9 cellular contexts compared by ENCODE assay signal in the genomic region with DNA sequence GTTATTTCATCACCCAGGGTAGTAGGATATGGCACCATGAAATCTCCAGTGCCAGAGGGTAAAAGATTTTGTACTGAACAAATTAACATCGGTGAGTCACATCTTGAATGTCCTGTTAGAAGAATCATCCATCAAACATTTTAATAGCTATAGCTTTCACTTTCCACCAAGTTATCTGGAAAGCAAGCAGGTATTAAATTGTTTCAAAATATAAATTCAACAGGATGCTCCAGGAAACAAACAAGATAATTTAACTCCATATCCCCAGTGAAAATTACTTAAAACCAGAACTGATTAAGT. TPM values are rescaled to one million over a fixed set of nuclear protein-coding genes. Genes with fewer than 3 reads are reported as not detected.
DNase-seq lines count a peak whose midpoint lies in the region; ATAC-seq and TF ChIP-seq lines count a peak whose summit lies in the region.
"Had no signal": no experiment of that assay in that cellular context is flagged by ENCODE, and none has a peak within 500 bp of the region (broad histone marks: within the 10 kb centered on the region; RNA-seq: fewer than 3 reads in every experiment).

No MANE protein-coding gene starts in this region.

- peaks cover 70 to 80% (median 76%) of the 10 kb centered on the region in 3 donors for H3K4me1 Mint-ChIP-seq in CD8-positive, alpha-beta memory T cell
- H3K4me1 Mint-ChIP-seq in neural crest cell = peaks cover 84% of the 10 kb centered on the region

- peak overlapping the region; percentile 17 to 98 (median 62) for H3K4me3 Mint-ChIP-seq in CD8-positive, alpha-beta memory T cell
- H3K4me3 Mint-ChIP-seq in neural crest cell = peak overlapping the region; percentile 84

- no peaks in the 10 kb centered on the region for H3K9me3 ChIP-seq in CD8-positive, alpha-beta memory T cell (ENCODE audit: low read length)
- no peaks in the 10 kb centered on the region for H3K9me3 ChIP-seq in thyroid gland

- intact Hi-C loops in thyroid gland (cut with DNase I) = no loop called here

- H3K36me3 ChIP-seq in CD8-positive, alpha-beta memory T cell (ENCODE audit: insufficient read depth, low read length) = peaks cover 10% of the 10 kb centered on the region
- peaks cover 0 to 4% of the 10 kb centered on the region in 2 donors for H3K36me3 ChIP-seq in thyroid gland

- peak overlapping the region in 5 of 8 donors; percentile 12 to 96 (median 45) for H3K27ac Mint-ChIP-seq in CD8-positive, alpha-beta memory T cell
- H3K27ac Mint-ChIP-seq in neural crest cell (ENCODE audit: unreplicated experiment) = peak overlapping the region; percentile 40

- POLR2A ChIA-PET in CD8-positive, alpha-beta memory T cell (lab: Charles Lee) = interaction anchor here (0.7 kb wide), 1 partner anchor 1000 kb away, joined by 3 read pairs; no protein-coding TSS in a partner anchor

- H3K4me1 ChIP-seq in CD8-positive, alpha-beta memory T cell (ENCODE audit: insufficient read depth, low read length) = peaks cover 55% of the 10 kb centered on the region
- peaks cover 37 to 44% of the 10 kb centered on the region in 2 donors for H3K4me1 ChIP-seq in thyroid gland

- no peak overlapping the region for H3K4me3 ChIP-seq in CD8-positive, alpha-beta memory T cell (ENCODE audit: low read length)
- no peak overlapping the region for H3K4me3 ChIP-seq in thyroid gland (replicated peaks in 1 of 3)

- 10 to 16% methylated on average over 1 of the region's 1 CpG for WGBS in thyroid gland, 2 donors

- no peak for TF ChIP-seq CTCF in neural crest cell (conservative IDR thresholded peaks at IDR 0.05)
- TF ChIP-seq CTCF in thyroid gland (IDR thresholded peaks at IDR 0.05) = no peak

- no peak for DNase-seq in CD8-positive, alpha-beta memory T cell
- DNase-seq in LHCN-M2 (ENCODE audit: low read depth) (peak; percentile 72), dedifferentiated amniotic fluid mesenchymal stem cell (ENCODE audit: extremely low spot score) (peak; percentile 65), neural crest cell (ENCODE audit: low read depth, low spot score) (no peak), thyroid gland (no peak), NCI-H510A (lab: John Stamatoyannopoulos, UW) (no peak), NCI-H774 (lab: John Stamatoyannopoulos, UW) (no peak)
- DNase-seq: anterior cingulate cortex had no signal

- CTCF ChIA-PET in CD8-positive, alpha-beta memory T cell (lab: Charles Lee) = interaction anchor here (0.8 to 2.6 kb wide), 5 partner anchors 10 to 127 kb away, joined by 3 to 10 read pairs (median 4); no protein-coding TSS in a partner anchor

- no peaks in the 10 kb centered on the region for H3K27me3 ChIP-seq in CD8-positive, alpha-beta memory T cell (ENCODE audit: insufficient read depth, low read length, poor library complexity, severe bottlenecking)
- H3K27me3 ChIP-seq in thyroid gland = no peaks in the 10 kb centered on the region

- H3K27ac ChIP-seq in CD8-positive, alpha-beta memory T cell (ENCODE audit: low read depth, low read length) = no peak overlapping the region
- H3K27ac ChIP-seq in thyroid gland = no peak overlapping the region

- TF ChIP-seq POLR2A in thyroid gland (IDR thresholded peaks at IDR 0.05) = no peak

- no peaks in the 10 kb centered on the region for H3K9me3 Mint-ChIP-seq in CD8-positive, alpha-beta memory T cell
- no peaks in the 10 kb centered on the region for H3K9me3 Mint-ChIP-seq in neural crest cell

- H3K27me3 Mint-ChIP-seq in CD8-positive, alpha-beta memory T cell = peaks cover 0 to 2% of the 10 kb centered on the region in 2 donors
- H3K27me3 Mint-ChIP-seq in neural crest cell (ENCODE audit: low read depth) = peaks cover 22% of the 10 kb centered on the region

- H3K36me3 Mint-ChIP-seq in CD8-positive, alpha-beta memory T cell = peaks cover 0 to 59% (median 11%) of the 10 kb centered on the region in 3 donors
- peaks cover 10% of the 10 kb centered on the region for H3K36me3 Mint-ChIP-seq in neural crest cell (ENCODE audit: low read depth)

- no peak for ATAC-seq in GM21447 (IDR thresholded peaks at IDR 0.05; ENCODE audit: unreplicated experiment)

RNA-seq across cellular contexts. Expression of gene VEZF1, which starts 2.4 kb away (rescaled TPM):
- 10 to 100 TPM; 29.1 to 29.5 TPM for total RNA-seq in CD8-positive, alpha-beta memory T cell
- polyA plus RNA-seq in CD8-positive, alpha-beta memory T cell = 50.8 TPM
- total RNA-seq in LHCN-M2 (2014; rRNA removed) (60.3 and 65.2 TPM in 2 replicates), neural crest cell (139 and 142 TPM in 2 replicates), thyroid gland (100 to 1,000 TPM in 1 of 4 donors, 10 to 100 TPM in 3; 88.5 to 147 (median 91.4) TPM)
- polyA plus RNA-seq in LHCN-M2 (2012) = 23.7 TPM

RNA-seq across cellular contexts. Expression of gene SRSF1, which starts 21.4 kb away (rescaled TPM):
- 100 to 1,000 TPM; 469 to 492 TPM for total RNA-seq in CD8-positive, alpha-beta memory T cell
- 50.6 TPM for polyA plus RNA-seq in CD8-positive, alpha-beta memory T cell
- total RNA-seq in LHCN-M2 (2014; rRNA removed) (373 and 386 TPM in 2 replicates), neural crest cell (548 and 554 TPM in 2 replicates), thyroid gland (100 to 1,000 TPM; 181 to 266 (median 214) TPM)
- polyA plus RNA-seq in LHCN-M2 (2012) = 153 TPM

RNA-seq across cellular contexts. Expression of gene CUEDC1, which starts 30.4 kb away (rescaled TPM):
- under 1 TPM; 0.33 to 0.73 TPM for total RNA-seq in CD8-positive, alpha-beta memory T cell
- polyA plus RNA-seq in CD8-positive, alpha-beta memory T cell = not detected
- total RNA-seq in LHCN-M2 (2014; rRNA removed) (22.9 and 29.6 TPM in 2 replicates), neural crest cell (73.7 and 86.9 TPM in 2 replicates), thyroid gland (10 to 100 TPM; 25.6 to 32.3 (median 29.9) TPM)
- polyA plus RNA-seq in LHCN-M2 (2012) = 56.4 TPM

Comparison
In these comparisons a context has a peak if more than half of its experiments do, and no peak if none do; other contexts are left out.
1. DNase-seq: peak in LHCN-M2 (single experiment) and dedifferentiated amniotic fluid mesenchymal stem cell (single experiment); none in CD8-positive, alpha-beta memory T cell (0 of 5), neural crest cell (single experiment), thyroid gland (0 of 2), NCI-H510A (single experiment) and NCI-H774 (single experiment).
2. RNA of gene CUEDC1, which starts 30.4 kb away (total RNA-seq): 73.7 to 86.9 TPM in neural crest cell, 25.6 to 32.3 TPM in thyroid gland and 22.9 to 29.6 TPM in LHCN-M2; 0.33 to 0.73 TPM in CD8-positive, alpha-beta memory T cell; every median in the first group is over 10 times any median in the second.